In genomic region chr5:1208743-1209551, GRCh38 we compare ENCODE assay signal across 11 cellular contexts. TPM values are rescaled to one million over a fixed set of nuclear protein-coding genes. Genes with fewer than 3 reads are reported as not detected.
A peak's percentile ranks its signal among the peaks of the same experiment; 100 is the strongest.
DNase-seq lines count a peak whose midpoint lies in the region; ATAC-seq and TF ChIP-seq lines count a peak whose summit lies in the region.
"Had no signal": no experiment of that assay in that cellular context is flagged by ENCODE, and none has a peak within 500 bp of the region (broad histone marks: within the 10 kb centered on the region; RNA-seq: fewer than 3 reads in every experiment).

No MANE protein-coding gene starts in this region.

- no peak overlapping the region for H3K27ac Mint-ChIP-seq in nephron progenitor cell
- H3K27ac Mint-ChIP-seq in activated T-helper 17 cell treated with anti-CD3 and anti-CD28 coated beads, Interleukin-2, amount 50 U/mL, for 72 hours: no peak overlapping the region

- no peaks in the 10 kb centered on the region for H3K9me3 Mint-ChIP-seq in nephron progenitor cell
- no peaks in the 10 kb centered on the region for H3K9me3 Mint-ChIP-seq in activated T-helper 17 cell treated with anti-CD3 and anti-CD28 coated beads, Interleukin-2, amount 50 U/mL, for 72 hours
- H3K9me3 Mint-ChIP-seq: central memory CD8-positive, alpha-beta T cell had no signal

- peaks cover 24% of the 10 kb centered on the region for H3K27me3 Mint-ChIP-seq in nephron progenitor cell (ENCODE audit: low read depth, poor library complexity)
- H3K27me3 Mint-ChIP-seq in activated T-helper 17 cell treated with anti-CD3 and anti-CD28 coated beads, Interleukin-2, amount 50 U/mL, for 72 hours: peaks cover 5% of the 10 kb centered on the region

- TF ChIP-seq CTCF in nephron progenitor cell (IDR thresholded peaks at IDR 0.05): peak; percentile 38

- in situ Hi-C loops in T47D (cut with HindIII; ENCODE audit: low pct_unique_long_range_greater_than_20kb, low sequenced_read_pairs): no loop called here

- DNase-seq in DMS153 treated with DMSO at 0.1 percent for 48 hours (lab: John Stamatoyannopoulos, UW; ENCODE audit: unreplicated experiment) (peak; percentile 59), M059J (ENCODE audit: low read depth) (peak; percentile 49), T47D (ENCODE audit: low read depth in 1 of 2, low spot score in 1 of 2) (peak; percentile 77 to 95), nephron progenitor cell (peak; percentile 72)
- DNase-seq: stimulated activated naive CD8-positive, alpha-beta T cell treated with anti-CD3 and anti-CD28 coated beads, Interleukin-15, Interleukin-2, amounts not matched to agents 100 U/mL and 50 U/mL, for 24 hours; T-helper 9 cell had no signal

- H3K36me3 Mint-ChIP-seq in nephron progenitor cell (ENCODE audit: low read depth): no peaks in the 10 kb centered on the region
- H3K36me3 Mint-ChIP-seq in activated T-helper 17 cell treated with anti-CD3 and anti-CD28 coated beads, Interleukin-2, amount 50 U/mL, for 72 hours (ENCODE audit: low read depth): no peaks in the 10 kb centered on the region

- H3K4me3 Mint-ChIP-seq in nephron progenitor cell: no peak overlapping the region
- no peak overlapping the region for H3K4me3 Mint-ChIP-seq in activated T-helper 17 cell treated with anti-CD3 and anti-CD28 coated beads, Interleukin-2, amount 50 U/mL, for 72 hours
- H3K4me3 Mint-ChIP-seq: central memory CD8-positive, alpha-beta T cell had no signal

- H3K4me1 Mint-ChIP-seq in nephron progenitor cell: peaks cover 33% of the 10 kb centered on the region
- no peaks in the 10 kb centered on the region for H3K4me1 Mint-ChIP-seq in activated T-helper 17 cell treated with anti-CD3 and anti-CD28 coated beads, Interleukin-2, amount 50 U/mL, for 72 hours
- H3K4me1 Mint-ChIP-seq: central memory CD8-positive, alpha-beta T cell had no signal

- no peak for ATAC-seq in activated T-helper 17 cell treated with anti-CD3 and anti-CD28 coated beads, Interleukin-2, amount 50 U/mL, for 72 hours (replicated peaks)
- ATAC-seq in GM21717 (IDR thresholded peaks at IDR 0.05; ENCODE audit: unreplicated experiment): no peak
- no peak for ATAC-seq in HG02763 (IDR thresholded peaks at IDR 0.05; ENCODE audit: unreplicated experiment)
- no peak for ATAC-seq in HG03097 (IDR thresholded peaks at IDR 0.05; ENCODE audit: low FRiP score, unreplicated experiment)
- ATAC-seq: stimulated activated naive CD8-positive, alpha-beta T cell treated with anti-CD3 and anti-CD28 coated beads, Interleukin-15, Interleukin-2, amounts not matched to agents 100 U/mL and 50 U/mL, for 24 hours had no signal

RNA-seq across cellular contexts. Expression of gene SLC6A19, which starts 7.6 kb away (rescaled TPM):
- not detected in 2 replicates for total RNA-seq in M059J (2014; rRNA removed; shearing (Covaris generic))
- not detected for total RNA-seq in activated T-helper 17 cell treated with anti-CD3 and anti-CD28 coated beads, Interleukin-2, amount 50 U/mL, for 72 hours

RNA-seq across cellular contexts. Expression of gene SLC6A18, which starts 16.2 kb away (rescaled TPM):
- total RNA-seq in M059J (2014; rRNA removed; shearing (Covaris generic)): not detected in 2 replicates
- not detected for total RNA-seq in activated T-helper 17 cell treated with anti-CD3 and anti-CD28 coated beads, Interleukin-2, amount 50 U/mL, for 72 hours
